In genomic region chr1:3176820-3177219, GRCh38 we compare ENCODE assay signal across 3 cellular contexts.
"Had no signal": no experiment of that assay in that cellular context is flagged by ENCODE, and none has a peak within 500 bp of the region (broad histone marks: within the 10 kb centered on the region; RNA-seq: fewer than 3 reads in every experiment).

No MANE protein-coding gene starts in this region.

- ATAC-seq: GM12878 had no signal

- H3K4me3 ChIP-seq: GM12878 had no signal

- DNase-seq: GDM1, GF-D8 had no signal
